Comparison of ENCODE assay signal across 35 cellular contexts in the genomic region with DNA sequence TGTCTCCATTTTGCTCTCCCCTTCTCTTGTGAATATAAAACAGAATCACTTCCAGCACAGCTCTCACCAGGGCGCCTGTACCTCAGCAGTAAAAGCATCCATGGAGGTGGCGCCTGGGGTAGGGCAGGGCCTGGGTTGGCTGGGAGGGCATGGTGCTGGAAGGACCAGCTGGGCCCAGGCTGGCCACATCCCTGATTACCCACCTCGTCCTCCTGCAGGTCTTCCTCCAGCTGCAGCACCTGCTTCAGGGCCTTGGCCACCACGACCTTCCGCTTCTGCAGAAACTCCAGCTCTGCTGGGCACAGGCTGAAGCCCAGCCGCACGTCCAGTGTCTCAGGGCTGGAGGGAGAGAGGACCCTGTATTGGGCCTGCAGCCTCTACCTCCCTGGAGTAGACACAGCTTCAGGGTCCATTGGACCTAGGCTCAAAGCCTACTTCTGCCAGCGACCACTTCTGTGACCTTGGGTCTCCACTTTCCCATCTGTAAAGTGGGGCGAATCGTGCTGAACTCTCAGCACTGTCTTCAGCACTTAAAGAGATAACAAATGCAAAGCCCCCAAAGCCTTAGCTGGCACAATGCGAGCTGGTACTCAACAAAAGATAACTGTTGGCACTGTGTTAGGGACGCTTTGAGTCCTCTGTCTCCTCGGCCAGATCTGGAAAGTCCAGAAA. TPM values are rescaled to one million over a fixed set of nuclear protein-coding genes. Genes with fewer than 3 reads are reported as not detected.
"Had no signal": no experiment of that assay in that cellular context is flagged by ENCODE, and none has a peak within 500 bp of the region (broad histone marks: within the 10 kb centered on the region; RNA-seq: fewer than 3 reads in every experiment).

No MANE protein-coding gene starts in this region.

- H3K4me3 Mint-ChIP-seq: activated naive CD8-positive, alpha-beta T cell treated with anti-CD3 and anti-CD28 coated beads for 36 hours; naive thymus-derived CD8-positive, alpha-beta T cell; stimulated activated naive CD8-positive, alpha-beta T cell treated with anti-CD3 and anti-CD28 coated beads, Interleukin-15, Interleukin-2, amounts not matched to agents 100 ng/mL and 50 ng/mL, for 24 hours had no signal

- H3K9me3 ChIP-seq: adrenal gland, body of pancreas, colonic mucosa, gastrocnemius medialis, lower lobe of right lung, right lobe of liver, thoracic aorta, vagina had no signal

- H3K27me3 ChIP-seq: adrenal gland, body of pancreas, colonic mucosa, gastrocnemius medialis, hepatocyte, right lobe of liver, vagina had no signal

- H3K27me3 Mint-ChIP-seq: activated naive CD8-positive, alpha-beta T cell treated with anti-CD3 and anti-CD28 coated beads for 36 hours had no signal

- DNase-seq: activated CD4-positive, alpha-beta T cell treated with anti-CD3 and anti-CD28 coated beads for 48 hours; activated CD4-positive, alpha-beta T cell treated with anti-CD3 and anti-CD28 coated beads, Interleukin-2, amount 50 U/mL, for 48 hours; activated CD8-positive, alpha-beta memory T cell treated with anti-CD3 and anti-CD28 coated beads for 24 hours; activated effector memory CD4-positive, alpha-beta T cell treated with Interleukin-2 at 50 U/mL for 16 hours; activated naive CD4-positive, alpha-beta T cell treated with Interleukin-2 at 50 U/mL for 16 hours; activated naive CD8-positive, alpha-beta T cell treated with anti-CD3 and anti-CD28 coated beads for 36 hours; adrenal gland; body of pancreas; colonic mucosa; effector CD8-positive, alpha-beta T cell; erythroblast; gastrocnemius medialis; glutamatergic neuron; islet precursor cell; left cardiac atrium; lower lobe of right lung; mesenchymal stem cell; naive thymus-derived CD8-positive, alpha-beta T cell; stimulated activated CD4-positive, alpha-beta T cell treated with anti-CD3 and anti-CD28 coated beads, Interleukin-12 subunit alpha, Interleukin-12 subunit beta, amount 100 ng/mL, for 4 hours; stimulated activated CD4-positive, alpha-beta T cell treated with anti-CD3 and anti-CD28 coated beads, Interleukin-4, amount 100 ng/mL, for 1 hour; T-helper 1 cell; trophoblast cell; WERI-Rb-1 had no signal

- H2AFZ ChIP-seq: hepatocyte had no signal

- H3K9me3 Mint-ChIP-seq: activated naive CD8-positive, alpha-beta T cell treated with anti-CD3 and anti-CD28 coated beads for 36 hours; naive thymus-derived CD8-positive, alpha-beta T cell; stimulated activated naive CD8-positive, alpha-beta T cell treated with anti-CD3 and anti-CD28 coated beads, Interleukin-15, Interleukin-2, amounts not matched to agents 100 ng/mL and 50 ng/mL, for 24 hours had no signal

- H3K27ac ChIP-seq: adrenal gland, body of pancreas, colonic mucosa, gastrocnemius medialis, hepatocyte, lower lobe of right lung, right lobe of liver, thoracic aorta, vagina, WERI-Rb-1 had no signal

- H3K4me1 ChIP-seq: adrenal gland, colonic mucosa, lower lobe of right lung, right lobe of liver, vagina had no signal

- ATAC-seq: activated CD4-positive, CD25-positive, alpha-beta regulatory T cell treated with anti-CD3 and anti-CD28 coated beads, Interleukin-2, amount 50 U/mL, for 24 hours; body of pancreas; gastrocnemius medialis; lower lobe of right lung; naive thymus-derived CD8-positive, alpha-beta T cell; right lobe of liver had no signal

- H3K36me3 Mint-ChIP-seq: activated naive CD8-positive, alpha-beta T cell treated with anti-CD3 and anti-CD28 coated beads for 36 hours; naive thymus-derived CD8-positive, alpha-beta T cell had no signal

- H3K27ac Mint-ChIP-seq: activated naive CD8-positive, alpha-beta T cell treated with anti-CD3 and anti-CD28 coated beads for 36 hours; naive thymus-derived CD8-positive, alpha-beta T cell; progenitor cell of endocrine pancreas; stimulated activated naive CD8-positive, alpha-beta T cell treated with anti-CD3 and anti-CD28 coated beads, Interleukin-15, Interleukin-2, amounts not matched to agents 100 ng/mL and 50 ng/mL, for 24 hours had no signal

- H3K36me3 ChIP-seq: adrenal gland, colonic mucosa, gastrocnemius medialis, lower lobe of right lung, right lobe of liver, thoracic aorta, vagina, WERI-Rb-1 had no signal

- H3K4me1 Mint-ChIP-seq: activated naive CD8-positive, alpha-beta T cell treated with anti-CD3 and anti-CD28 coated beads for 36 hours; naive thymus-derived CD8-positive, alpha-beta T cell had no signal

- H3K79me2 ChIP-seq: hepatocyte had no signal

- H3K4me2 ChIP-seq: hepatocyte had no signal

- H3K4me3 ChIP-seq: adrenal gland, body of pancreas, colonic mucosa, gastrocnemius medialis, hepatocyte, lower lobe of right lung, right lobe of liver, thoracic aorta, vagina had no signal

RNA-seq across cellular contexts. Expression of a gene that starts 23.8 kb away (rescaled TPM):
- total RNA-seq: activated naive CD8-positive, alpha-beta T cell treated with anti-CD3 and anti-CD28 coated beads for 36 hours; aorta; body of pancreas; dermis microvascular lymphatic vessel endothelial cell; gastrocnemius medialis; naive thymus-derived CD8-positive, alpha-beta T cell; osteocyte; progenitor cell of endocrine pancreas; renal cortical epithelial cell; right lobe of liver; subcutaneous adipose tissue; thoracic aorta had no signal
- polyA plus RNA-seq: aorta; naive thymus-derived CD8-positive, alpha-beta T cell had no signal
